Comparison of ENCODE assay signal across 8 cellular contexts in genomic region chr7:124856299-124856888, GRCh38.
A peak's percentile ranks its signal among the peaks of the same experiment; 100 is the strongest.
DNase-seq lines count a peak whose midpoint lies in the region; ATAC-seq, FAIRE-seq and TF ChIP-seq lines count a peak whose summit lies in the region.

No MANE protein-coding gene starts in this region.

- no peaks in the 10 kb centered on the region for H4K20me1 ChIP-seq in hepatocyte (ENCODE audit: insufficient read depth, poor library complexity, severe bottlenecking)

- H3K4me3 ChIP-seq in LNCaP clone FGC (ENCODE audit: low read depth, low read length): no peak overlapping the region
- no peak overlapping the region for H3K4me3 ChIP-seq in hepatocyte

- no peak overlapping the region for H3K4me2 ChIP-seq in hepatocyte

- no peaks in the 10 kb centered on the region for H3K4me1 ChIP-seq in hepatocyte (ENCODE audit: insufficient read depth)

- peak; percentile 81 for FAIRE-seq in TTC549 (lab: Jason Lieb, UNC)
- no peak for FAIRE-seq in urothelium cell line (lab: Jason Lieb, UNC)

- 74% methylated on average over 3 of the region's 3 CpGs for WGBS in hepatocyte (ENCODE audit: low lambda C conversion rate, missing lambda C conversion rate)

- H3K79me2 ChIP-seq in hepatocyte: no peaks in the 10 kb centered on the region

- no peak overlapping the region for H2AFZ ChIP-seq in hepatocyte

- peak; percentile 59 for TF ChIP-seq CTCF in LNCaP clone FGC (IDR thresholded peaks at IDR 0.05; ENCODE audit: control insufficient read depth, extremely low read depth, insufficient read depth)
- TF ChIP-seq CTCF in hepatocyte (IDR thresholded peaks at IDR 0.05; ENCODE audit: poor library complexity): peak; percentile 76

- peak; percentile 65 for DNase-seq in DMS53 treated with DMSO at 0.1 percent for 48 hours (lab: John Stamatoyannopoulos, UW; ENCODE audit: unreplicated experiment)
- peak; percentile 6 for DNase-seq in LNCaP clone FGC (ENCODE audit: low read depth)
- DNase-seq in hepatocyte (ENCODE audit: low spot score): peak; percentile 49
- peak; percentile 2 for DNase-seq in urothelium cell line (ENCODE audit: low spot score)
- DNase-seq in stimulated activated CD4-positive, alpha-beta T cell treated with anti-CD3 and anti-CD28 coated beads, Interleukin-2, amount 100 ng/mL, for 48 hours: no peak
- no peak for DNase-seq in left cardiac atrium

- ATAC-seq in GM19452 (IDR thresholded peaks at IDR 0.05; ENCODE audit: unreplicated experiment) (peak; percentile 78), left cardiac atrium (no peak)

- H3K9me3 ChIP-seq in hepatocyte (ENCODE audit: low read depth): no peaks in the 10 kb centered on the region

- no peak overlapping the region for H3K27ac ChIP-seq in hepatocyte

- no peaks in the 10 kb centered on the region for H3K36me3 ChIP-seq in hepatocyte (replicated peaks; ENCODE audit: insufficient read depth, low read depth)

- intact Hi-C loops in left cardiac atrium (cut with DNase I): no loop called here

- H3K27me3 ChIP-seq in hepatocyte: no peaks in the 10 kb centered on the region

- no peaks in the 10 kb centered on the region for H3K9me2 ChIP-seq in hepatocyte (replicated peaks; ENCODE audit: insufficient read depth)

Comparison
In these comparisons a context has a peak if more than half of its experiments do, and no peak if none do; other contexts are left out.
1. DNase-seq: peak in DMS53 treated with DMSO at 0.1 percent for 48 hours (single experiment), LNCaP clone FGC (single experiment), hepatocyte (single experiment) and urothelium cell line (single experiment); none in stimulated activated CD4-positive, alpha-beta T cell treated with anti-CD3 and anti-CD28 coated beads, Interleukin-2, amount 100 ng/mL, for 48 hours (0 of 2) and left cardiac atrium (single experiment).